In the genomic region with DNA sequence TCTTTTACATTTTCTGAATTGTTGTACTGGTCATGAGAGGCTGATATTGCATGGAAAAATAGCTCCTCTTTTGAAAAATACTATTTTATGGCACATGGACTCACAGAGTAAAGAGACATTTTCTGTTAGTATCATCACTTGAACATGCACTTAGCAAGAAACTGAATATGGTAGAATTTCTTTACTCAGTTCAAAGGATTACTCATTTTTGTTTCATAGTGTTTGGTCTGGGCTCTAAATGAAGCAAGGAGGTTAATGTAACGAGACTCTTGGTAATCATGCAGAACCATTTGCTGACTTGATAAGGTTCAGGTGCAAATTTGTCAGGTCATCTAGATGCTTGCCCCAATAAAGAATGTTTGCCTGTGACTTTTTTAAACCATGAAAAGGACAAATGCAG, we compare ENCODE assay signal across 22 cellular contexts.
"Had no signal": no experiment of that assay in that cellular context is flagged by ENCODE, and none has a peak within 500 bp of the region (broad histone marks: within the 10 kb centered on the region; RNA-seq: fewer than 3 reads in every experiment).

No MANE protein-coding gene starts in this region.

- H3K9me3 Mint-ChIP-seq: activated B cell treated with CpG ODN at 0.5 μM for 24 hours; activated T-cell treated with anti-CD3 and anti-CD28 coated beads, Interleukin-2, amount 50 U/mL, for 72 hours; stimulated activated naive CD8-positive, alpha-beta T cell treated with anti-CD3 and anti-CD28 coated beads, Interleukin-15, amount 100 ng/mL, for 72 hours had no signal

- H3K4me3 Mint-ChIP-seq: activated B cell treated with CpG ODN at 0.5 μM for 24 hours; activated T-cell treated with anti-CD3 and anti-CD28 coated beads, Interleukin-2, amount 50 U/mL, for 72 hours; stimulated activated naive CD8-positive, alpha-beta T cell treated with anti-CD3 and anti-CD28 coated beads, Interleukin-15, amount 100 ng/mL, for 72 hours had no signal

- FAIRE-seq: astrocyte, kidney had no signal

- H3K4me1 ChIP-seq: breast epithelium, gastroesophageal sphincter, heart left ventricle, right atrium auricular region, suprapubic skin, transverse colon, uterus had no signal

- ATAC-seq: esophagus mucosa; gastroesophageal sphincter; heart left ventricle; left ventricle myocardium superior; stimulated activated naive CD8-positive, alpha-beta T cell treated with anti-CD3 and anti-CD28 coated beads, Interleukin-15, amount 100 ng/mL, for 72 hours had no signal

- DNase-seq: activated B cell treated with CpG ODN at 0.5 μM for 24 hours; activated CD4-positive, alpha-beta T cell treated with anti-CD3 and anti-CD28 coated beads for 48 hours; activated CD8-positive, alpha-beta memory T cell treated with anti-CD3 and anti-CD28 coated beads, Interleukin-2, amount 50 U/mL, for 4 hours; activated effector memory CD4-positive, alpha-beta T cell treated with anti-CD3 and anti-CD28 coated beads, Interleukin-2, amount 50 U/mL, for 16 hours; activated naive CD4-positive, alpha-beta T cell treated with anti-CD3 and anti-CD28 coated beads, Interleukin-2, amount 50 U/mL, for 16 hours; activated T-cell treated with anti-CD3 and anti-CD28 coated beads, Interleukin-2, amount 50 U/mL, for 72 hours; cortex of kidney; heart left ventricle; kidney; left ventricle myocardium superior; stimulated activated CD4-positive, alpha-beta T cell treated with anti-CD3 and anti-CD28 coated beads, Interleukin-2, amount 100 ng/mL, for 48 hours; stimulated activated naive CD8-positive, alpha-beta T cell treated with anti-CD3 and anti-CD28 coated beads, Interleukin-15, amount 100 ng/mL, for 72 hours; T-helper 9 cell; transverse colon; uterus had no signal

- H3K4me1 Mint-ChIP-seq: activated B cell treated with CpG ODN at 0.5 μM for 24 hours had no signal

- H3K36me3 ChIP-seq: breast epithelium, gastroesophageal sphincter, heart left ventricle, right atrium auricular region, suprapubic skin, transverse colon, uterus had no signal

- H3K27me3 Mint-ChIP-seq: activated B cell treated with CpG ODN at 0.5 μM for 24 hours, progenitor cell of endocrine pancreas had no signal

- H3K9me3 ChIP-seq: breast epithelium, gastroesophageal sphincter, right atrium auricular region, suprapubic skin, transverse colon, uterus had no signal

- H3K27ac Mint-ChIP-seq: activated B cell treated with CpG ODN at 0.5 μM for 24 hours; activated T-cell treated with anti-CD3 and anti-CD28 coated beads, Interleukin-2, amount 50 U/mL, for 72 hours; progenitor cell of endocrine pancreas; stimulated activated naive CD8-positive, alpha-beta T cell treated with anti-CD3 and anti-CD28 coated beads, Interleukin-15, amount 100 ng/mL, for 72 hours had no signal

- H3K27me3 ChIP-seq: breast epithelium, gastroesophageal sphincter, heart left ventricle, right atrium auricular region, suprapubic skin, transverse colon, uterus had no signal

- H3K27ac ChIP-seq: breast epithelium, gastroesophageal sphincter, heart left ventricle, right atrium auricular region, suprapubic skin, transverse colon, uterus had no signal

- H3K4me3 ChIP-seq: breast epithelium, gastroesophageal sphincter, heart left ventricle, right atrium auricular region, suprapubic skin, transverse colon, uterus had no signal
